ENCODE assay signal across 2 cellular contexts in the genomic region with DNA sequence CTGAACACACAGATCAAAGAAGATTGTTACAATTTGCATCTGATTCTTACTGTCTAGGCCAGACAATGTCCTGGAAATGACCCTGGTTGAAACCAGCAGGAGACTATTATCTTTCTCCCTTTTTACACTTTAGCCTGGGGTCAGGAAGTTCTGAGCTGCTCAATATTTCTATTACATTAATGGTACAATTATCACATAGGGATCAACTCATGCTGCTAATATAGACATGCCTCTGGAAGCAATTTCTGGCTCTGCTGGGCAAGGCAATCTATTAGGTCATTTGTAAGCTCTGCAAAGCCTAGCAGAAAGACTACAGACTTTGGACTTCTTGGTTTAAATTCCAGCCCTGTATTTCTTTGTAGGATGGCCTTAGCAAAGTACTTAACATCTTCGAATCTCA.
TF ChIP-seq lines count a peak whose summit lies in the region.

No MANE protein-coding gene starts in this region.

TF ChIP-seq in SK-N-SH treated with all-trans-retinoic acid at 6 μM for 48 hours, 23 proteins besides CTCF, POLR2A, EP300 and RAD21 (continued from another document):
- TF ChIP-seq, protein P1, sequence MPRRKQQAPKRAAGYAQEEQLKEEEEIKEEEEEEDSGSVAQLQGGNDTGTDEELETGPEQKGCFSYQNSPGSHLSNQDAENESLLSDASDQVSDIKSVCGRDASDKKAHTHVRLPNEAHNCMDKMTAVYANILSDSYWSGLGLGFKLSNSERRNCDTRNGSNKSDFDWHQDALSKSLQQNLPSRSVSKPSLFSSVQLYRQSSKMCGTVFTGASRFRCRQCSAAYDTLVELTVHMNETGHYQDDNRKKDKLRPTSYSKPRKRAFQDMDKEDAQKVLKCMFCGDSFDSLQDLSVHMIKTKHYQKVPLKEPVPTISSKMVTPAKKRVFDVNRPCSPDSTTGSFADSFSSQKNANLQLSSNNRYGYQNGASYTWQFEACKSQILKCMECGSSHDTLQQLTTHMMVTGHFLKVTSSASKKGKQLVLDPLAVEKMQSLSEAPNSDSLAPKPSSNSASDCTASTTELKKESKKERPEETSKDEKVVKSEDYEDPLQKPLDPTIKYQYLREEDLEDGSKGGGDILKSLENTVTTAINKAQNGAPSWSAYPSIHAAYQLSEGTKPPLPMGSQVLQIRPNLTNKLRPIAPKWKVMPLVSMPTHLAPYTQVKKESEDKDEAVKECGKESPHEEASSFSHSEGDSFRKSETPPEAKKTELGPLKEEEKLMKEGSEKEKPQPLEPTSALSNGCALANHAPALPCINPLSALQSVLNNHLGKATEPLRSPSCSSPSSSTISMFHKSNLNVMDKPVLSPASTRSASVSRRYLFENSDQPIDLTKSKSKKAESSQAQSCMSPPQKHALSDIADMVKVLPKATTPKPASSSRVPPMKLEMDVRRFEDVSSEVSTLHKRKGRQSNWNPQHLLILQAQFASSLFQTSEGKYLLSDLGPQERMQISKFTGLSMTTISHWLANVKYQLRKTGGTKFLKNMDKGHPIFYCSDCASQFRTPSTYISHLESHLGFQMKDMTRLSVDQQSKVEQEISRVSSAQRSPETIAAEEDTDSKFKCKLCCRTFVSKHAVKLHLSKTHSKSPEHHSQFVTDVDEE (CRISPR knock-in tag; IDR thresholded peaks at IDR 0.05), result peak; percentile 57

TF ChIP-seq in GM23338, 12 proteins besides CTCF, POLR2A, EP300 and RAD21:
- TF ChIP-seq, protein P2, sequence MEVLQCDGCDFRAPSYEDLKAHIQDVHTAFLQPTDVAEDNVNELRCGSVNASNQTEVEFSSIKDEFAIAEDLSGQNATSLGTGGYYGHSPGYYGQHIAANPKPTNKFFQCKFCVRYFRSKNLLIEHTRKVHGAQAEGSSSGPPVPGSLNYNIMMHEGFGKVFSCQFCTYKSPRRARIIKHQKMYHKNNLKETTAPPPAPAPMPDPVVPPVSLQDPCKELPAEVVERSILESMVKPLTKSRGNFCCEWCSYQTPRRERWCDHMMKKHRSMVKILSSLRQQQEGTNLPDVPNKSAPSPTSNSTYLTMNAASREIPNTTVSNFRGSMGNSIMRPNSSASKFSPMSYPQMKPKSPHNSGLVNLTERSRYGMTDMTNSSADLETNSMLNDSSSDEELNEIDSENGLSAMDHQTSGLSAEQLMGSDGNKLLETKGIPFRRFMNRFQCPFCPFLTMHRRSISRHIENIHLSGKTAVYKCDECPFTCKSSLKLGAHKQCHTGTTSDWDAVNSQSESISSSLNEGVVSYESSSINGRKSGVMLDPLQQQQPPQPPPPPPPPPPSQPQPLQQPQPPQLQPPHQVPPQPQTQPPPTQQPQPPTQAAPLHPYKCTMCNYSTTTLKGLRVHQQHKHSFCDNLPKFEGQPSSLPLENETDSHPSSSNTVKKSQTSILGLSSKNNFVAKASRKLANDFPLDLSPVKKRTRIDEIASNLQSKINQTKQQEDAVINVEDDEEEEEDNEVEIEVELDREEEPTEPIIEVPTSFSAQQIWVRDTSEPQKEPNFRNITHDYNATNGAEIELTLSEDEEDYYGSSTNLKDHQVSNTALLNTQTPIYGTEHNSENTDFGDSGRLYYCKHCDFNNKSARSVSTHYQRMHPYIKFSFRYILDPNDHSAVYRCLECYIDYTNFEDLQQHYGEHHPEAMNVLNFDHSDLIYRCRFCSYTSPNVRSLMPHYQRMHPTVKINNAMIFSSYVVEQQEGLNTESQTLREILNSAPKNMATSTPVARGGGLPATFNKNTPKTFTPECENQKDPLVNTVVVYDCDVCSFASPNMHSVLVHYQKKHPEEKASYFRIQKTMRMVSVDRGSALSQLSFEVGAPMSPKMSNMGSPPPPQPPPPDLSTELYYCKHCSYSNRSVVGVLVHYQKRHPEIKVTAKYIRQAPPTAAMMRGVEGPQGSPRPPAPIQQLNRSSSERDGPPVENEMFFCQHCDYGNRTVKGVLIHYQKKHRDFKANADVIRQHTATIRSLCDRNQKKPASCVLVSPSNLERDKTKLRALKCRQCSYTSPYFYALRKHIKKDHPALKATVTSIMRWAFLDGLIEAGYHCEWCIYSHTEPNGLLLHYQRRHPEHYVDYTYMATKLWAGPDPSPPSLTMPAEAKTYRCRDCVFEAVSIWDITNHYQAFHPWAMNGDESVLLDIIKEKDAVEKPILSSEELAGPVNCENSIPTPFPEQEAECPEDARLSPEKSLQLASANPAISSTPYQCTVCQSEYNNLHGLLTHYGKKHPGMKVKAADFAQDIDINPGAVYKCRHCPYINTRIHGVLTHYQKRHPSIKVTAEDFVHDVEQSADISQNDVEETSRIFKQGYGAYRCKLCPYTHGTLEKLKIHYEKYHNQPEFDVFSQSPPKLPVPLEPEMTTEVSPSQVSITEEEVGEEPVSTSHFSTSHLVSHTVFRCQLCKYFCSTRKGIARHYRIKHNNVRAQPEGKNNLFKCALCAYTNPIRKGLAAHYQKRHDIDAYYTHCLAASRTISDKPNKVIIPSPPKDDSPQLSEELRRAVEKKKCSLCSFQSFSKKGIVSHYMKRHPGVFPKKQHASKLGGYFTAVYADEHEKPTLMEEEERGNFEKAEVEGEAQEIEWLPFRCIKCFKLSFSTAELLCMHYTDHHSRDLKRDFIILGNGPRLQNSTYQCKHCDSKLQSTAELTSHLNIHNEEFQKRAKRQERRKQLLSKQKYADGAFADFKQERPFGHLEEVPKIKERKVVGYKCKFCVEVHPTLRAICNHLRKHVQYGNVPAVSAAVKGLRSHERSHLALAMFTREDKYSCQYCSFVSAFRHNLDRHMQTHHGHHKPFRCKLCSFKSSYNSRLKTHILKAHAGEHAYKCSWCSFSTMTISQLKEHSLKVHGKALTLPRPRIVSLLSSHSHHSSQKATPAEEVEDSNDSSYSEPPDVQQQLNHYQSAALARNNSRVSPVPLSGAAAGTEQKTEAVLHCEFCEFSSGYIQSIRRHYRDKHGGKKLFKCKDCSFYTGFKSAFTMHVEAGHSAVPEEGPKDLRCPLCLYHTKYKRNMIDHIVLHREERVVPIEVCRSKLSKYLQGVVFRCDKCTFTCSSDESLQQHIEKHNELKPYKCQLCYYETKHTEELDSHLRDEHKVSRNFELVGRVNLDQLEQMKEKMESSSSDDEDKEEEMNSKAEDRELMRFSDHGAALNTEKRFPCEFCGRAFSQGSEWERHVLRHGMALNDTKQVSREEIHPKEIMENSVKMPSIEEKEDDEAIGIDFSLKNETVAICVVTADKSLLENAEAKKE (CRISPR knock-in tag; IDR thresholded peaks at IDR 0.05), result no peak
- no peak for TF ChIP-seq EZH2phosphoT487 (IDR thresholded peaks at IDR 0.05; ENCODE audit: unreplicated experiment)
- TF ChIP-seq, protein P3, sequence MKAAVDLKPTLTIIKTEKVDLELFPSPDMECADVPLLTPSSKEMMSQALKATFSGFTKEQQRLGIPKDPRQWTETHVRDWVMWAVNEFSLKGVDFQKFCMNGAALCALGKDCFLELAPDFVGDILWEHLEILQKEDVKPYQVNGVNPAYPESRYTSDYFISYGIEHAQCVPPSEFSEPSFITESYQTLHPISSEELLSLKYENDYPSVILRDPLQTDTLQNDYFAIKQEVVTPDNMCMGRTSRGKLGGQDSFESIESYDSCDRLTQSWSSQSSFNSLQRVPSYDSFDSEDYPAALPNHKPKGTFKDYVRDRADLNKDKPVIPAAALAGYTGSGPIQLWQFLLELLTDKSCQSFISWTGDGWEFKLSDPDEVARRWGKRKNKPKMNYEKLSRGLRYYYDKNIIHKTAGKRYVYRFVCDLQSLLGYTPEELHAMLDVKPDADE (IDR thresholded peaks at IDR 0.05), result no peak
- TF ChIP-seq, protein P4, sequence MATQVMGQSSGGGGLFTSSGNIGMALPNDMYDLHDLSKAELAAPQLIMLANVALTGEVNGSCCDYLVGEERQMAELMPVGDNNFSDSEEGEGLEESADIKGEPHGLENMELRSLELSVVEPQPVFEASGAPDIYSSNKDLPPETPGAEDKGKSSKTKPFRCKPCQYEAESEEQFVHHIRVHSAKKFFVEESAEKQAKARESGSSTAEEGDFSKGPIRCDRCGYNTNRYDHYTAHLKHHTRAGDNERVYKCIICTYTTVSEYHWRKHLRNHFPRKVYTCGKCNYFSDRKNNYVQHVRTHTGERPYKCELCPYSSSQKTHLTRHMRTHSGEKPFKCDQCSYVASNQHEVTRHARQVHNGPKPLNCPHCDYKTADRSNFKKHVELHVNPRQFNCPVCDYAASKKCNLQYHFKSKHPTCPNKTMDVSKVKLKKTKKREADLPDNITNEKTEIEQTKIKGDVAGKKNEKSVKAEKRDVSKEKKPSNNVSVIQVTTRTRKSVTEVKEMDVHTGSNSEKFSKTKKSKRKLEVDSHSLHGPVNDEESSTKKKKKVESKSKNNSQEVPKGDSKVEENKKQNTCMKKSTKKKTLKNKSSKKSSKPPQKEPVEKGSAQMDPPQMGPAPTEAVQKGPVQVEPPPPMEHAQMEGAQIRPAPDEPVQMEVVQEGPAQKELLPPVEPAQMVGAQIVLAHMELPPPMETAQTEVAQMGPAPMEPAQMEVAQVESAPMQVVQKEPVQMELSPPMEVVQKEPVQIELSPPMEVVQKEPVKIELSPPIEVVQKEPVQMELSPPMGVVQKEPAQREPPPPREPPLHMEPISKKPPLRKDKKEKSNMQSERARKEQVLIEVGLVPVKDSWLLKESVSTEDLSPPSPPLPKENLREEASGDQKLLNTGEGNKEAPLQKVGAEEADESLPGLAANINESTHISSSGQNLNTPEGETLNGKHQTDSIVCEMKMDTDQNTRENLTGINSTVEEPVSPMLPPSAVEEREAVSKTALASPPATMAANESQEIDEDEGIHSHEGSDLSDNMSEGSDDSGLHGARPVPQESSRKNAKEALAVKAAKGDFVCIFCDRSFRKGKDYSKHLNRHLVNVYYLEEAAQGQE (IDR thresholded peaks at IDR 0.05; ENCODE audit: unreplicated experiment), result no peak
- TF ChIP-seq CREB1 (CRISPR knock-in tag; IDR thresholded peaks at IDR 0.05; ENCODE audit: low read depth), result no peak
